3 cellular contexts compared by ENCODE assay signal in genomic region chr1:70324683-70325082, GRCh38.
TF ChIP-seq lines count a peak whose summit lies in the region.

No MANE protein-coding gene starts in this region.

TF ChIP-seq in SK-N-SH, 30 proteins besides CTCF, POLR2A, EP300 and RAD21:
- TF ChIP-seq TCF12 (IDR thresholded peaks at IDR 0.05), result no peak
- no peak for TF ChIP-seq RFX5 (IDR thresholded peaks at IDR 0.05; ENCODE audit: low read length)
- TF ChIP-seq RXRA (IDR thresholded peaks at IDR 0.05; ENCODE audit: borderline replicate concordance, low read depth), result no peak
- no peak for TF ChIP-seq MXI1 (IDR thresholded peaks at IDR 0.05; ENCODE audit: low read depth, low read length)

TF ChIP-seq in SK-N-SH treated with all-trans-retinoic acid at 6 μM for 48 hours, 23 proteins besides CTCF, POLR2A, EP300 and RAD21:
- TF ChIP-seq ZC3H10 (CRISPR knock-in tag; IDR thresholded peaks at IDR 0.05) (no peak), POU6F1 (CRISPR knock-in tag; IDR thresholded peaks at IDR 0.05; ENCODE audit: borderline replicate concordance, low read depth) (no peak), PPARA (CRISPR knock-in tag; IDR thresholded peaks at IDR 0.05; ENCODE audit: borderline replicate concordance) (no peak), CSDC2 (CRISPR knock-in tag; IDR thresholded peaks at IDR 0.05) (no peak), RARB (CRISPR knock-in tag; IDR thresholded peaks at IDR 0.05) (no peak)

TF ChIP-seq in K562, 482 proteins besides CTCF, POLR2A, EP300 and RAD21:
- TF ChIP-seq NR2F6 (CRISPR knock-in tag; IDR thresholded peaks at IDR 0.05), result no peak
- no peak for TF ChIP-seq CCAR2 (IDR thresholded peaks at IDR 0.05; ENCODE audit: low read depth, low read length)
- TF ChIP-seq NFE2L1 (tag; IDR thresholded peaks at IDR 0.05; ENCODE audit: borderline replicate concordance, low read depth), result no peak
- no peak for TF ChIP-seq ZNF511 (CRISPR knock-in tag; IDR thresholded peaks at IDR 0.05)
- peak; percentile 79 for TF ChIP-seq NFE2 (IDR thresholded peaks at IDR 0.05; ENCODE audit: low read depth)
- TF ChIP-seq NUFIP1 (IDR thresholded peaks at IDR 0.05; ENCODE audit: partially characterized antibody), result no peak
- TF ChIP-seq ZNF274 (IDR thresholded peaks at IDR 0.05; ENCODE audit: borderline replicate concordance, low read depth, low read length), result no peak
- peak; percentile 18 for TF ChIP-seq CTCFL (IDR thresholded peaks at IDR 0.05; ENCODE audit: borderline replicate concordance, insufficient read depth, low read depth, low read length, poor library complexity, severe bottlenecking)
- peak; percentile 45 for TF ChIP-seq C11orf30 (IDR thresholded peaks at IDR 0.05; ENCODE audit: low read depth)
- no peak for TF ChIP-seq BRD4 (IDR thresholded peaks at IDR 0.05)
- TF ChIP-seq POLR2G (IDR thresholded peaks at IDR 0.05; ENCODE audit: low read depth, low read length), result no peak
- TF ChIP-seq CBFB (CRISPR knock-in tag; IDR thresholded peaks at IDR 0.05), result no peak
- no peak for TF ChIP-seq LEF1 (IDR thresholded peaks at IDR 0.05)
- TF ChIP-seq SMC3 (conservative IDR thresholded peaks at IDR 0.05; ENCODE audit: insufficient read depth, low read depth, low read length), result 0 out of 2 replicates have a peak, but pooled peaks have one; percentile 22
- TF ChIP-seq GTF2B (IDR thresholded peaks at IDR 0.05; ENCODE audit: extremely low read depth, insufficient read length), result no peak
- TF ChIP-seq MAFG (tag; conservative IDR thresholded peaks at IDR 0.05), result peak; percentile 46; the same call in 1 of the 2 replicates
